ENCODE assay signal across 1 cellular context in the genomic region with DNA sequence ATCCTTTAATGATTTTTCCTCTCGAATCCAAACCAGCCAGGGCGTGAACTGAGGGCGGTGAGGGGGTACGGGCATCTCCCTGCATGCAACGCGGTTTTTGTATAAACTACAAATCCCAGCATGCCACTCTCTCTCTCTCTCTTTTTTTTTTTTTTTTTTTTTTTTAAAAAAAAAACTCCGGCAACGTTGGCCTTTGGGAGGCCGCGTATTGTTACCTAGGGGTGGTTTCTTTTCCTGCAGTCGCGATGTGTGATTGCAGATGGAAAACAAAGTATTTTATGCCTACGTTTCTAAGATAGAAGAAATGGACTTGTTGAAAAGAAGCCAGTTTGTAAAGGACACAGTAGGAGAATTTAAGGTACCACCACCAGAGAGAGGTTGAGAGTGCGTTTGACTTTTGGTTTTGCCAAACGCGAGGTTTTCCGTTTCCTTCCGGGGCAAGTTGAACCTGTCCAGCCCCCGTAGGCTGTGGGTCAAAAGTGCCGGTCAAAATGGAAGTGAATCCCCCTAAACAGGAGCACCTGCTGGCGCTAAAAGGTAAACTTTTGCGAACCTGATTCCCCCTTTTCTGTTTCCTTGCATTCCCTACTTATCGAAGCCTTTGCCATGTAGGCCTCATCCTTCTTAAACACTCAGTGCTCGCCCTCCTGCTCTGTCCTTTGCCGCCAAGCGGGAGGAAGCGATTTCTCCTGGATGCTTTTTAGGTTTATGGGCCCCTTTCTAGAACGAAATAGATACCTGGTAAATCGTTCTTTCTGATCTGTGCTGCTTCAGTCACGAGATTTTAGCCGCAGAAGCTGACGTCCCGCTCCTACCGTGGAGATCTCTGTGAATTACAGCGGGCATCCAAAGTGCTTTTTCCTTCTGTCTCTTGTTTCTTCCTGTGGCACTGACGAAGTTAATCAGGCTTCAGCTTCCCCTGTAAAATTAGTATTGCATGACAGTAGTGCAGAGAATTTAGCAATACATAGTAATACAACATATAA.
TF ChIP-seq lines count a peak whose summit lies in the region.

A gene with protein sequence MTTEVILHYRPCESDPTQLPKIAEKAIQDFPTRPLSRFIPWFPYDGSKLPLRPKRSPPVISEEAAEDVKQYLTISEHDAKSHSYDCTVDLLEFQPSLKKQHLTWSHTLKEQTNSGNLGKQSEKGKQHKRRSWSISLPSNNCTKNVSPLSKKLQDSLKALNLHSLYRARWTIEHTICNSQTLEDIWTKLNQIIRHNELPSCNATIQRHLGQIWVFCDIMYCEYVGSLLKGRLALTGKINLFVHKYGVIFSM (plus strand): TSS at position 458 of the 986 bp plus-strand sequence. CDS start 4,561 bp downstream, outside the sequence.
A gene with protein sequence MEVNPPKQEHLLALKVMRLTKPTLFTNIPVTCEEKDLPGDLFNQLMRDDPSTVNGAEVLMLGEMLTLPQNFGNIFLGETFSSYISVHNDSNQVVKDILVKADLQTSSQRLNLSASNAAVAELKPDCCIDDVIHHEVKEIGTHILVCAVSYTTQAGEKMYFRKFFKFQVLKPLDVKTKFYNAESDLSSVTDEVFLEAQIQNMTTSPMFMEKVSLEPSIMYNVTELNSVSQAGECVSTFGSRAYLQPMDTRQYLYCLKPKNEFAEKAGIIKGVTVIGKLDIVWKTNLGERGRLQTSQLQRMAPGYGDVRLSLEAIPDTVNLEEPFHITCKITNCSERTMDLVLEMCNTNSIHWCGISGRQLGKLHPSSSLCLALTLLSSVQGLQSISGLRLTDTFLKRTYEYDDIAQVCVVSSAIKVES (plus strand): TSS at position 458 of the 986 bp plus-strand sequence. CDS start 34 bp downstream, at position 492.

TF ChIP-seq in K562, 482 proteins besides CTCF, POLR2A, EP300 and RAD21 (continued from another document and continues in another):
- TF ChIP-seq SIRT6 (IDR thresholded peaks at IDR 0.05; ENCODE audit: low read depth, low read length) (no peak), ZC3H8 (IDR thresholded peaks at IDR 0.05) (no peak), BACH1 (tag; IDR thresholded peaks at IDR 0.05) (peak; percentile 46; the same call in 1 of the 2 replicates), CSDE1 (IDR thresholded peaks at IDR 0.05) (no peak), FOXJ3 (CRISPR knock-in tag; IDR thresholded peaks at IDR 0.05) (no peak), NFXL1 (CRISPR knock-in tag; IDR thresholded peaks at IDR 0.05) (no peak), HMGN3 (IDR thresholded peaks at IDR 0.05; ENCODE audit: borderline replicate concordance, extremely low read depth, insufficient read length, low read depth, low read length) (no peak), ZSCAN32 (CRISPR knock-in tag; IDR thresholded peaks at IDR 0.05) (no peak), NCOR1 (IDR thresholded peaks at IDR 0.05) (no peak; the same call in 1 of the 2 replicates), RFX1 (IDR thresholded peaks at IDR 0.05) (no peak), ZNF561 (CRISPR knock-in tag; conservative IDR thresholded peaks at IDR 0.05) (no peak), SMAD2 (IDR thresholded peaks at IDR 0.05; ENCODE audit: low read depth, low read length) (no peak), PHB (CRISPR knock-in tag; IDR thresholded peaks at IDR 0.05) (no peak), CXXC5 (CRISPR knock-in tag; IDR thresholded peaks at IDR 0.05) (peak; percentile 61; the same call in 1 of the 2 replicates), PHF8 (IDR thresholded peaks at IDR 0.05; ENCODE audit: borderline replicate concordance, low read length) (peak; percentile 61), GTF2A2 (tag; IDR thresholded peaks at IDR 0.05) (no peak), E2F3 (CRISPR knock-in tag; IDR thresholded peaks at IDR 0.05) (peak; percentile 65; the same call in 1 of the 2 replicates), FOS (IDR thresholded peaks at IDR 0.05; ENCODE audit: extremely low read depth, insufficient read length) (no peak), FOXP1 (CRISPR knock-in tag; IDR thresholded peaks at IDR 0.05) (no peak), POLR2B (IDR thresholded peaks at IDR 0.05; ENCODE audit: low read depth, partially characterized antibody) (peak; percentile 27), SMARCA5 (IDR thresholded peaks at IDR 0.05) (no peak), TAF1 (IDR thresholded peaks at IDR 0.05; ENCODE audit: control insufficient read depth, extremely low read depth, insufficient read depth, low read length, severe bottlenecking) (peak; percentile 76), ZNF41 (CRISPR knock-in tag; conservative IDR thresholded peaks at IDR 0.05) (no peak), GABPB1 (CRISPR knock-in tag; IDR thresholded peaks at IDR 0.05) (peak; percentile 97), MTA2 (IDR thresholded peaks at IDR 0.05; ENCODE audit: low read depth) (peak; percentile 62; the same call in 1 of the 2 replicates), JUND (IDR thresholded peaks at IDR 0.05; ENCODE audit: borderline replicate concordance, low read depth, low read length) (0 out of 2 replicates have a peak, but pooled peaks have one; percentile 3), JUND (tag; IDR thresholded peaks at IDR 0.05; ENCODE audit: borderline replicate concordance, low read depth, low read length) (no peak; the same call in 2 of the 3 replicates), RBBP5 (IDR thresholded peaks at IDR 0.05; ENCODE audit: borderline replicate concordance, insufficient read depth, low read length, poor library complexity, severe bottlenecking) (peak; percentile 73), KDM5B (IDR thresholded peaks at IDR 0.05; ENCODE audit: insufficient replicate concordance, low read depth, low read length) (no peak), ZNF436 (CRISPR knock-in tag; IDR thresholded peaks at IDR 0.05) (no peak), TBL1XR1 (IDR thresholded peaks at IDR 0.05; ENCODE audit: low read length in 2 of 2) (no peak), ZNF589 (CRISPR knock-in tag; IDR thresholded peaks at IDR 0.05; ENCODE audit: low read depth) (no peak; the same call in 1 of the 2 replicates), SMAD1 (IDR thresholded peaks at IDR 0.05; ENCODE audit: low read depth, low read length, partially characterized antibody) (no peak), ZNF384 (IDR thresholded peaks at IDR 0.05; ENCODE audit: low read depth, low read length) (peak; percentile 99), MAFF (IDR thresholded peaks at IDR 0.05; ENCODE audit: low read length) (no peak; the same call in 1 of the 2 replicates), XRCC3 (IDR thresholded peaks at IDR 0.05) (no peak), SAFB2 (IDR thresholded peaks at IDR 0.05; ENCODE audit: borderline replicate concordance, low read depth, low read length, severe bottlenecking) (no peak), NFIX (CRISPR knock-in tag; IDR thresholded peaks at IDR 0.05; ENCODE audit: low read depth) (no peak), ZNF79 (CRISPR knock-in tag; IDR thresholded peaks at IDR 0.05; ENCODE audit: low read depth) (no peak), TAF7 (tag; IDR thresholded peaks at IDR 0.05) (peak; percentile 74), NFE2 (IDR thresholded peaks at IDR 0.05; ENCODE audit: low read depth) (no peak), DIDO1 (tag; IDR thresholded peaks at IDR 0.05; ENCODE audit: low read depth) (peak; percentile 84), CEBPB (tag; IDR thresholded peaks at IDR 0.05) (no peak), FOXA3 (CRISPR knock-in tag; conservative IDR thresholded peaks at IDR 0.05 in 1 of 2, IDR thresholded peaks at IDR 0.05 in 1 of 2) (no peak), MXI1 (IDR thresholded peaks at IDR 0.05; ENCODE audit: low read depth, low read length) (0 out of 2 replicates have a peak, but pooled peaks have one; percentile 51), ZNF354B (CRISPR knock-in tag; IDR thresholded peaks at IDR 0.05) (no peak), TRIM24 (IDR thresholded peaks at IDR 0.05) (no peak), KDM2B (CRISPR knock-in tag; IDR thresholded peaks at IDR 0.05) (no peak), EGR1 (conservative IDR thresholded peaks at IDR 0.05) (no peak), MYBL2 (IDR thresholded peaks at IDR 0.05; ENCODE audit: low read depth) (peak; percentile 48; the same call in 1 of the 2 replicates), MYBL2 (CRISPR knock-in tag; IDR thresholded peaks at IDR 0.05; ENCODE audit: borderline replicate concordance) (no peak), NRF1 (conservative IDR thresholded peaks at IDR 0.05 in 1 of 2, IDR thresholded peaks at IDR 0.05 in 1 of 2) (no peak), BRCA1 (IDR thresholded peaks at IDR 0.05) (no peak), BRCA1 (CRISPR knock-in tag; IDR thresholded peaks at IDR 0.05) (no peak), COPS2 (conservative IDR thresholded peaks at IDR 0.05) (no peak), TARDBP (IDR thresholded peaks at IDR 0.05) (no peak), SMC3 (conservative IDR thresholded peaks at IDR 0.05; ENCODE audit: insufficient read depth, low read depth, low read length) (no peak), GATAD2A (IDR thresholded peaks at IDR 0.05) (0 out of 2 replicates have a peak, but pooled peaks have one; percentile 55), RBM15 (IDR thresholded peaks at IDR 0.05; ENCODE audit: insufficient read depth, low read length) (no peak), KLF13 (tag; IDR thresholded peaks at IDR 0.05; ENCODE audit: borderline replicate concordance, low read depth) (no peak; the same call in 1 of the 2 replicates), MTA1 (IDR thresholded peaks at IDR 0.05; ENCODE audit: borderline replicate concordance) (no peak)
- TF ChIP-seq, protein P1, sequence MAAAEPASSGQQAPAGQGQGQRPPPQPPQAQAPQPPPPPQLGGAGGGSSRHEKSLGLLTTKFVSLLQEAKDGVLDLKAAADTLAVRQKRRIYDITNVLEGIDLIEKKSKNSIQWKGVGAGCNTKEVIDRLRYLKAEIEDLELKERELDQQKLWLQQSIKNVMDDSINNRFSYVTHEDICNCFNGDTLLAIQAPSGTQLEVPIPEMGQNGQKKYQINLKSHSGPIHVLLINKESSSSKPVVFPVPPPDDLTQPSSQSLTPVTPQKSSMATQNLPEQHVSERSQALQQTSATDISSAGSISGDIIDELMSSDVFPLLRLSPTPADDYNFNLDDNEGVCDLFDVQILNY (CRISPR knock-in tag; IDR thresholded peaks at IDR 0.05): no peak
- TF ChIP-seq, protein P2, sequence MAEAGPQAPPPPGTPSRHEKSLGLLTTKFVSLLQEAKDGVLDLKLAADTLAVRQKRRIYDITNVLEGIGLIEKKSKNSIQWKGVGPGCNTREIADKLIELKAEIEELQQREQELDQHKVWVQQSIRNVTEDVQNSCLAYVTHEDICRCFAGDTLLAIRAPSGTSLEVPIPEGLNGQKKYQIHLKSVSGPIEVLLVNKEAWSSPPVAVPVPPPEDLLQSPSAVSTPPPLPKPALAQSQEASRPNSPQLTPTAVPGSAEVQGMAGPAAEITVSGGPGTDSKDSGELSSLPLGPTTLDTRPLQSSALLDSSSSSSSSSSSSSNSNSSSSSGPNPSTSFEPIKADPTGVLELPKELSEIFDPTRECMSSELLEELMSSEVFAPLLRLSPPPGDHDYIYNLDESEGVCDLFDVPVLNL (CRISPR knock-in tag; IDR thresholded peaks at IDR 0.05; ENCODE audit: low read depth): no peak
- TF ChIP-seq, protein P3, sequence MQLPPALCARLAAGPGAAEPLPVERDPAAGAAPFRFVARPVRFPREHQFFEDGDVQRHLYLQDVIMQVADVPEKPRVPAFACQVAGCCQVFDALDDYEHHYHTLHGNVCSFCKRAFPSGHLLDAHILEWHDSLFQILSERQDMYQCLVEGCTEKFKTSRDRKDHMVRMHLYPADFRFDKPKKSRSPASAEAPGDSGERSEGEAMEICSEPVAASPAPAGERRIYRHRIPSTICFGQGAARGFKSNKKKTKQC (CRISPR knock-in tag; IDR thresholded peaks at IDR 0.05): no peak
- TF ChIP-seq, protein P4, sequence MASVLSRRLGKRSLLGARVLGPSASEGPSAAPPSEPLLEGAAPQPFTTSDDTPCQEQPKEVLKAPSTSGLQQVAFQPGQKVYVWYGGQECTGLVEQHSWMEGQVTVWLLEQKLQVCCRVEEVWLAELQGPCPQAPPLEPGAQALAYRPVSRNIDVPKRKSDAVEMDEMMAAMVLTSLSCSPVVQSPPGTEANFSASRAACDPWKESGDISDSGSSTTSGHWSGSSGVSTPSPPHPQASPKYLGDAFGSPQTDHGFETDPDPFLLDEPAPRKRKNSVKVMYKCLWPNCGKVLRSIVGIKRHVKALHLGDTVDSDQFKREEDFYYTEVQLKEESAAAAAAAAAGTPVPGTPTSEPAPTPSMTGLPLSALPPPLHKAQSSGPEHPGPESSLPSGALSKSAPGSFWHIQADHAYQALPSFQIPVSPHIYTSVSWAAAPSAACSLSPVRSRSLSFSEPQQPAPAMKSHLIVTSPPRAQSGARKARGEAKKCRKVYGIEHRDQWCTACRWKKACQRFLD (CRISPR knock-in tag; IDR thresholded peaks at IDR 0.05): peak; percentile 97
- TF ChIP-seq, protein P5, sequence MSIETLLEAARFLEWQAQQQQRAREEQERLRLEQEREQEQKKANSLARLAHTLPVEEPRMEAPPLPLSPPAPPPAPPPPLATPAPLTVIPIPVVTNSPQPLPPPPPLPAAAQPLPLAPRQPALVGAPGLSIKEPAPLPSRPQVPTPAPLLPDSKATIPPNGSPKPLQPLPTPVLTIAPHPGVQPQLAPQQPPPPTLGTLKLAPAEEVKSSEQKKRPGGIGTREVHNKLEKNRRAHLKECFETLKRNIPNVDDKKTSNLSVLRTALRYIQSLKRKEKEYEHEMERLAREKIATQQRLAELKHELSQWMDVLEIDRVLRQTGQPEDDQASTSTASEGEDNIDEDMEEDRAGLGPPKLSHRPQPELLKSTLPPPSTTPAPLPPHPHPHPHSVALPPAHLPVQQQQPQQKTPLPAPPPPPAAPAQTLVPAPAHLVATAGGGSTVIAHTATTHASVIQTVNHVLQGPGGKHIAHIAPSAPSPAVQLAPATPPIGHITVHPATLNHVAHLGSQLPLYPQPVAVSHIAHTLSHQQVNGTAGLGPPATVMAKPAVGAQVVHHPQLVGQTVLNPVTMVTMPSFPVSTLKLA (conservative IDR thresholded peaks at IDR 0.05): peak; percentile 29 to 63; a peak in 3 of 4 replicates
- TF ChIP-seq, protein P6, sequence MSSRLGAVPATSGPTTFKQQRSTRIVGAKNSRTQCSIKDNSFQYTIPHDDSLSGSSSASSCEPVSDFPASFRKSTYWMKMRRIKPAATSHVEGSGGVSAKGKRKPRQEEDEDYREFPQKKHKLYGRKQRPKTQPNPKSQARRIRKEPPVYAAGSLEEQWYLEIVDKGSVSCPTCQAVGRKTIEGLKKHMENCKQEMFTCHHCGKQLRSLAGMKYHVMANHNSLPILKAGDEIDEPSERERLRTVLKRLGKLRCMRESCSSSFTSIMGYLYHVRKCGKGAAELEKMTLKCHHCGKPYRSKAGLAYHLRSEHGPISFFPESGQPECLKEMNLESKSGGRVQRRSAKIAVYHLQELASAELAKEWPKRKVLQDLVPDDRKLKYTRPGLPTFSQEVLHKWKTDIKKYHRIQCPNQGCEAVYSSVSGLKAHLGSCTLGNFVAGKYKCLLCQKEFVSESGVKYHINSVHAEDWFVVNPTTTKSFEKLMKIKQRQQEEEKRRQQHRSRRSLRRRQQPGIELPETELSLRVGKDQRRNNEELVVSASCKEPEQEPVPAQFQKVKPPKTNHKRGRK (tag; IDR thresholded peaks at IDR 0.05): no peak
- TF ChIP-seq, protein P7, sequence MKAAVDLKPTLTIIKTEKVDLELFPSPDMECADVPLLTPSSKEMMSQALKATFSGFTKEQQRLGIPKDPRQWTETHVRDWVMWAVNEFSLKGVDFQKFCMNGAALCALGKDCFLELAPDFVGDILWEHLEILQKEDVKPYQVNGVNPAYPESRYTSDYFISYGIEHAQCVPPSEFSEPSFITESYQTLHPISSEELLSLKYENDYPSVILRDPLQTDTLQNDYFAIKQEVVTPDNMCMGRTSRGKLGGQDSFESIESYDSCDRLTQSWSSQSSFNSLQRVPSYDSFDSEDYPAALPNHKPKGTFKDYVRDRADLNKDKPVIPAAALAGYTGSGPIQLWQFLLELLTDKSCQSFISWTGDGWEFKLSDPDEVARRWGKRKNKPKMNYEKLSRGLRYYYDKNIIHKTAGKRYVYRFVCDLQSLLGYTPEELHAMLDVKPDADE (conservative IDR thresholded peaks at IDR 0.05; ENCODE audit: control insufficient read depth, low read depth, low read length): no peak
